Comparison of ENCODE assay signal across 1 cellular context in the genomic region with DNA sequence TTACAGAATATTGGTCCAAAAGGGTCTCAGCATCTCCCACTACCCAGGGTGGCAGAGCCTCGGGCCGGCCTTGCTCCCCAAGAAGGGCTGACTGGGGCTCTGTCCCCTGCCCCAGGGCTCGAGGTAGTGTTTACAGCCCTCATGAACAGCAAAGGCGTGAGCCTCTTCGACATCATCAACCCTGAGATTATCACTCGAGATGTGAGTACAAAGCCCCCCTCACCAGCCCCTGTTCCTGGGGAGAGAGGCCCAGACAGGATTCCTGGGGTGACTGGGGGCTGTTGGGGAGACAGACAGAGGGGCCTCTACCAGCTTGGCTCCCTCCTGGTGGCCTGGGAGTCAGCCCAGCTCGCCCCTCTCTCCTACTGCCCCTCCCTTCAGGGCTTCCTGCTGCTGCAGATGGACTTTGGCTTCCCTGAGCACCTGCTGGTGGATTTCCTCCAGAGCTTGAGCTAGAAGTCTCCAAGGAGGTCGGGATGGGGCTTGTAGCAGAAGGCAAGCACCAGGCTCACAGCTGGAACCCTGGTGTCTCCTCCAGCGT.
TF ChIP-seq lines count a peak whose summit lies in the region.

No MANE protein-coding gene starts in this region.

TF ChIP-seq in HCT116, 20 proteins besides CTCF, POLR2A, EP300 and RAD21:
- TF ChIP-seq SIN3A (IDR thresholded peaks at IDR 0.05; ENCODE audit: low read depth) (no peak), TCF7L2 (IDR thresholded peaks at IDR 0.05; ENCODE audit: borderline replicate concordance, extremely low read depth, insufficient read depth, insufficient read length) (no peak), ZNF274 (IDR thresholded peaks at IDR 0.05; ENCODE audit: low read depth, low read length) (no peak), POLR2AphosphoS5 (IDR thresholded peaks at IDR 0.05; ENCODE audit: low read depth, low read length) (no peak), EZH2phosphoT487 (IDR thresholded peaks at IDR 0.05; ENCODE audit: borderline replicate concordance) (no peak), EGR1 (IDR thresholded peaks at IDR 0.05; ENCODE audit: low read depth) (no peak), EZH2 (IDR thresholded peaks at IDR 0.05) (no peak), FOSL1 (IDR thresholded peaks at IDR 0.05; ENCODE audit: low read depth) (no peak), SP1 (IDR thresholded peaks at IDR 0.05; ENCODE audit: low read depth) (no peak), CBX3 (IDR thresholded peaks at IDR 0.05; ENCODE audit: low read depth) (no peak), ZFX (IDR thresholded peaks at IDR 0.05) (no peak), SRF (IDR thresholded peaks at IDR 0.05; ENCODE audit: low read depth) (no peak)
- TF ChIP-seq, protein P1, sequence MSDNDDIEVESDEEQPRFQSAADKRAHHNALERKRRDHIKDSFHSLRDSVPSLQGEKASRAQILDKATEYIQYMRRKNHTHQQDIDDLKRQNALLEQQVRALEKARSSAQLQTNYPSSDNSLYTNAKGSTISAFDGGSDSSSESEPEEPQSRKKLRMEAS (IDR thresholded peaks at IDR 0.05): no peak
- TF ChIP-seq, protein P2, sequence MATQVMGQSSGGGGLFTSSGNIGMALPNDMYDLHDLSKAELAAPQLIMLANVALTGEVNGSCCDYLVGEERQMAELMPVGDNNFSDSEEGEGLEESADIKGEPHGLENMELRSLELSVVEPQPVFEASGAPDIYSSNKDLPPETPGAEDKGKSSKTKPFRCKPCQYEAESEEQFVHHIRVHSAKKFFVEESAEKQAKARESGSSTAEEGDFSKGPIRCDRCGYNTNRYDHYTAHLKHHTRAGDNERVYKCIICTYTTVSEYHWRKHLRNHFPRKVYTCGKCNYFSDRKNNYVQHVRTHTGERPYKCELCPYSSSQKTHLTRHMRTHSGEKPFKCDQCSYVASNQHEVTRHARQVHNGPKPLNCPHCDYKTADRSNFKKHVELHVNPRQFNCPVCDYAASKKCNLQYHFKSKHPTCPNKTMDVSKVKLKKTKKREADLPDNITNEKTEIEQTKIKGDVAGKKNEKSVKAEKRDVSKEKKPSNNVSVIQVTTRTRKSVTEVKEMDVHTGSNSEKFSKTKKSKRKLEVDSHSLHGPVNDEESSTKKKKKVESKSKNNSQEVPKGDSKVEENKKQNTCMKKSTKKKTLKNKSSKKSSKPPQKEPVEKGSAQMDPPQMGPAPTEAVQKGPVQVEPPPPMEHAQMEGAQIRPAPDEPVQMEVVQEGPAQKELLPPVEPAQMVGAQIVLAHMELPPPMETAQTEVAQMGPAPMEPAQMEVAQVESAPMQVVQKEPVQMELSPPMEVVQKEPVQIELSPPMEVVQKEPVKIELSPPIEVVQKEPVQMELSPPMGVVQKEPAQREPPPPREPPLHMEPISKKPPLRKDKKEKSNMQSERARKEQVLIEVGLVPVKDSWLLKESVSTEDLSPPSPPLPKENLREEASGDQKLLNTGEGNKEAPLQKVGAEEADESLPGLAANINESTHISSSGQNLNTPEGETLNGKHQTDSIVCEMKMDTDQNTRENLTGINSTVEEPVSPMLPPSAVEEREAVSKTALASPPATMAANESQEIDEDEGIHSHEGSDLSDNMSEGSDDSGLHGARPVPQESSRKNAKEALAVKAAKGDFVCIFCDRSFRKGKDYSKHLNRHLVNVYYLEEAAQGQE (IDR thresholded peaks at IDR 0.05; ENCODE audit: low read depth): no peak
- TF ChIP-seq, protein P3, sequence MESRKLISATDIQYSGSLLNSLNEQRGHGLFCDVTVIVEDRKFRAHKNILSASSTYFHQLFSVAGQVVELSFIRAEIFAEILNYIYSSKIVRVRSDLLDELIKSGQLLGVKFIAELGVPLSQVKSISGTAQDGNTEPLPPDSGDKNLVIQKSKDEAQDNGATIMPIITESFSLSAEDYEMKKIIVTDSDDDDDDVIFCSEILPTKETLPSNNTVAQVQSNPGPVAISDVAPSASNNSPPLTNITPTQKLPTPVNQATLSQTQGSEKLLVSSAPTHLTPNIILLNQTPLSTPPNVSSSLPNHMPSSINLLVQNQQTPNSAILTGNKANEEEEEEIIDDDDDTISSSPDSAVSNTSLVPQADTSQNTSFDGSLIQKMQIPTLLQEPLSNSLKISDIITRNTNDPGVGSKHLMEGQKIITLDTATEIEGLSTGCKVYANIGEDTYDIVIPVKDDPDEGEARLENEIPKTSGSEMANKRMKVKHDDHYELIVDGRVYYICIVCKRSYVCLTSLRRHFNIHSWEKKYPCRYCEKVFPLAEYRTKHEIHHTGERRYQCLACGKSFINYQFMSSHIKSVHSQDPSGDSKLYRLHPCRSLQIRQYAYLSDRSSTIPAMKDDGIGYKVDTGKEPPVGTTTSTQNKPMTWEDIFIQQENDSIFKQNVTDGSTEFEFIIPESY (IDR thresholded peaks at IDR 0.05; ENCODE audit: extremely low read depth, insufficient replicate concordance, low read length): no peak
- TF ChIP-seq, protein P4, sequence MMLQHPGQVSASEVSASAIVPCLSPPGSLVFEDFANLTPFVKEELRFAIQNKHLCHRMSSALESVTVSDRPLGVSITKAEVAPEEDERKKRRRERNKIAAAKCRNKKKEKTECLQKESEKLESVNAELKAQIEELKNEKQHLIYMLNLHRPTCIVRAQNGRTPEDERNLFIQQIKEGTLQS (IDR thresholded peaks at IDR 0.05): no peak
